1 cellular context compared by ENCODE assay signal in genomic region chr2:148643998-148644884, GRCh38.
A peak's percentile ranks its signal among the peaks of the same experiment; 100 is the strongest.
TF ChIP-seq lines count a peak whose summit lies in the region.

EPC2 (plus strand) TSS chr2:148644751; CDS start chr2:148645018, 267 bp downstream.

TF ChIP-seq in HepG2, 621 proteins besides CTCF, POLR2A, EP300 and RAD21 (continued from another document and continues in another):
- no peak for TF ChIP-seq ZSCAN5A (CRISPR knock-in tag; IDR thresholded peaks at IDR 0.05; ENCODE audit: borderline replicate concordance)
- TF ChIP-seq ZNF672 (CRISPR knock-in tag; IDR thresholded peaks at IDR 0.05) = no peak
- peak; percentile 8; the same call in 1 of the 2 replicates for TF ChIP-seq IRX3 (CRISPR knock-in tag; IDR thresholded peaks at IDR 0.05; ENCODE audit: borderline replicate concordance, low read depth)
- no peak for TF ChIP-seq ZSCAN30 (CRISPR knock-in tag; IDR thresholded peaks at IDR 0.05)
- TF ChIP-seq SKIL (CRISPR knock-in tag; IDR thresholded peaks at IDR 0.05; ENCODE audit: borderline replicate concordance) = 0 out of 2 replicates have a peak, but pooled peaks have one; percentile 6
- no peak for TF ChIP-seq JUNB (CRISPR knock-in tag; IDR thresholded peaks at IDR 0.05; ENCODE audit: borderline replicate concordance)
- TF ChIP-seq RNF219 (CRISPR knock-in tag; IDR thresholded peaks at IDR 0.05) = no peak
- no peak for TF ChIP-seq AGO1 (IDR thresholded peaks at IDR 0.05; ENCODE audit: low read depth, low read length, poor library complexity, severe bottlenecking)
- TF ChIP-seq ZNF234 (CRISPR knock-in tag; conservative IDR thresholded peaks at IDR 0.05) = no peak
- TF ChIP-seq ETV6 (CRISPR knock-in tag; conservative IDR thresholded peaks at IDR 0.05) = 0 out of 2 replicates have a peak, but pooled peaks have one; percentile 11
- TF ChIP-seq KDM1A (CRISPR knock-in tag; IDR thresholded peaks at IDR 0.05) = peak; percentile 27; the same call in 1 of the 2 replicates
- no peak for TF ChIP-seq HOXD1 (CRISPR knock-in tag; IDR thresholded peaks at IDR 0.05)
- TF ChIP-seq KAT8 (CRISPR knock-in tag; IDR thresholded peaks at IDR 0.05) = no peak; the same call in 1 of the 2 replicates
- no peak for TF ChIP-seq RARG (CRISPR knock-in tag; IDR thresholded peaks at IDR 0.05; ENCODE audit: low read depth)
- no peak; the same call in 1 of the 2 replicates for TF ChIP-seq ZIK1 (CRISPR knock-in tag; IDR thresholded peaks at IDR 0.05; ENCODE audit: borderline replicate concordance, low read depth)
- TF ChIP-seq NBN (conservative IDR thresholded peaks at IDR 0.05) = no peak
- TF ChIP-seq NCOA2 (CRISPR knock-in tag; IDR thresholded peaks at IDR 0.05) = no peak; the same call in 1 of the 2 replicates
- no peak for TF ChIP-seq GTF2F1 (IDR thresholded peaks at IDR 0.05; ENCODE audit: low read length)
- TF ChIP-seq ZNF501 (CRISPR knock-in tag; IDR thresholded peaks at IDR 0.05) = no peak
- TF ChIP-seq ZNF337 (CRISPR knock-in tag; IDR thresholded peaks at IDR 0.05; ENCODE audit: borderline replicate concordance, low read depth) = no peak
- no peak for TF ChIP-seq KDM4B (CRISPR knock-in tag; IDR thresholded peaks at IDR 0.05)
- TF ChIP-seq THYN1 (CRISPR knock-in tag; IDR thresholded peaks at IDR 0.05; ENCODE audit: borderline replicate concordance, low read depth) = no peak
- no peak for TF ChIP-seq KLF11 (CRISPR knock-in tag; IDR thresholded peaks at IDR 0.05)
- TF ChIP-seq ZSCAN31 (CRISPR knock-in tag; IDR thresholded peaks at IDR 0.05; ENCODE audit: low read depth) = peak; percentile 42
- peak; percentile 76; the same call in 1 of the 2 replicates for TF ChIP-seq ZNF230 (CRISPR knock-in tag; IDR thresholded peaks at IDR 0.05)
- no peak for TF ChIP-seq ETS1 (CRISPR knock-in tag; IDR thresholded peaks at IDR 0.05)
- TF ChIP-seq TP53 (CRISPR knock-in tag; conservative IDR thresholded peaks at IDR 0.05) = 0 out of 2 replicates have a peak, but pooled peaks have one; percentile 17
- no peak for TF ChIP-seq ZNF354B (CRISPR knock-in tag; IDR thresholded peaks at IDR 0.05)
- TF ChIP-seq ATF6 (CRISPR knock-in tag; conservative IDR thresholded peaks at IDR 0.05) = no peak
- TF ChIP-seq ZNF746 (CRISPR knock-in tag; IDR thresholded peaks at IDR 0.05) = peak; percentile 99
- no peak for TF ChIP-seq ATF5 (CRISPR knock-in tag; IDR thresholded peaks at IDR 0.05; ENCODE audit: low read depth)
- TF ChIP-seq ZNF468 (CRISPR knock-in tag; IDR thresholded peaks at IDR 0.05) = no peak
- TF ChIP-seq NPAS2 (CRISPR knock-in tag; IDR thresholded peaks at IDR 0.05; ENCODE audit: borderline replicate concordance) = no peak
- no peak for TF ChIP-seq HNRNPL (IDR thresholded peaks at IDR 0.05; ENCODE audit: low read depth, low read length)
- TF ChIP-seq AGO2 (optimal IDR thresholded peaks at IDR 0.05; ENCODE audit: low read depth, low read length) = no peak
- no peak for TF ChIP-seq ATF7 (IDR thresholded peaks at IDR 0.05)
- TF ChIP-seq ATF7 (CRISPR knock-in tag; IDR thresholded peaks at IDR 0.05) = 0 out of 2 replicates have a peak, but pooled peaks have one; percentile 44
- no peak for TF ChIP-seq NFYB (CRISPR knock-in tag; IDR thresholded peaks at IDR 0.05)
- peak; percentile 28 for TF ChIP-seq ZEB1 (IDR thresholded peaks at IDR 0.05; ENCODE audit: insufficient replicate concordance, low read depth)
- 0 out of 2 replicates have a peak, but pooled peaks have one; percentile 72 for TF ChIP-seq CC2D1A (CRISPR knock-in tag; IDR thresholded peaks at IDR 0.05)
- no peak; the same call in none of the 2 replicates for TF ChIP-seq YEATS4 (CRISPR knock-in tag; IDR thresholded peaks at IDR 0.05; ENCODE audit: borderline replicate concordance)
- TF ChIP-seq ATAD3A (CRISPR knock-in tag; IDR thresholded peaks at IDR 0.05) = 0 out of 2 replicates have a peak, but pooled peaks have one; percentile 41
- no peak for TF ChIP-seq MYNN (CRISPR knock-in tag; IDR thresholded peaks at IDR 0.05; ENCODE audit: low read depth)
- TF ChIP-seq SMARCE1 (IDR thresholded peaks at IDR 0.05; ENCODE audit: borderline replicate concordance) = no peak
- TF ChIP-seq ETV5 (CRISPR knock-in tag; IDR thresholded peaks at IDR 0.05; ENCODE audit: borderline replicate concordance) = no peak; the same call in 1 of the 2 replicates
- peak; percentile 22; the same call in 1 of the 2 replicates for TF ChIP-seq ZNF367 (CRISPR knock-in tag; IDR thresholded peaks at IDR 0.05; ENCODE audit: borderline replicate concordance)
- no peak for TF ChIP-seq NFYC (CRISPR knock-in tag; IDR thresholded peaks at IDR 0.05)
- no peak for TF ChIP-seq NFAT5 (CRISPR knock-in tag; IDR thresholded peaks at IDR 0.05)
- TF ChIP-seq BCLAF1 (IDR thresholded peaks at IDR 0.05) = no peak
- no peak for TF ChIP-seq CREM (IDR thresholded peaks at IDR 0.05)
- no peak for TF ChIP-seq CREM (CRISPR knock-in tag; IDR thresholded peaks at IDR 0.05)
